In the genomic region with DNA sequence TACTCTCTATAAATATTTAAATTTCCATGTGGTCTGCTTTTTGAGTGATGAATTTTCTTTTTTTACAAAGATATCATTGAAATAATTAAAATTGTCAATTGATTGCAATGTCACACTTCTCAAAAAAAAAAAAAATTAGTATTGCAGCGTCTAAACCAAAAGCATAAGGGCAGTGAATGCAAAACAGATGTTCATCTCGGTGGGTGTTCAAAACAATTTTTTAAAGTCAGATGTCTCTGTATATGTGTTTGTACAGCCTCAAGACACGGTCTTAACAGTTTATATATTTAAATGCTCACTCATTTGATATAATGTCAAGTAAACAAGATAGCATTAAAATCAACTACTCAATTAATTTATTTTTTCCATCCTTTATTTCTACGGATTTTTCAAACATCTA, we compare ENCODE assay signal across 19 cellular contexts. TPM values are rescaled to one million over a fixed set of nuclear protein-coding genes. Genes with fewer than 3 reads are reported as not detected.
DNase-seq lines count a peak whose midpoint lies in the region; ATAC-seq and TF ChIP-seq lines count a peak whose summit lies in the region.
"Had no signal": no experiment of that assay in that cellular context is flagged by ENCODE, and none has a peak within 500 bp of the region (broad histone marks: within the 10 kb centered on the region; RNA-seq: fewer than 3 reads in every experiment).

No MANE protein-coding gene starts in this region.

- H3K36me3 ChIP-seq in brain microvascular endothelial cell (replicated peaks) (no peaks in the 10 kb centered on the region), BE2C (no peaks in the 10 kb centered on the region)

- no peak overlapping the region for H3K27ac Mint-ChIP-seq in natural killer cell treated with Interleukin-12 subunit alpha and Interleukin-12 subunit beta and Interleukin-15 and Interleukin-18, amount 100 ng/mL, for 72 hours
- H3K27ac Mint-ChIP-seq in T-helper 17 cell = no peak overlapping the region
- H3K27ac Mint-ChIP-seq: GM23338 had no signal

- peaks cover 5% of the 10 kb centered on the region for H3K4me1 ChIP-seq in BE2C

- no peaks in the 10 kb centered on the region for H3K9me3 Mint-ChIP-seq in natural killer cell treated with Interleukin-12 subunit alpha and Interleukin-12 subunit beta and Interleukin-15 and Interleukin-18, amount 100 ng/mL, for 72 hours
- H3K9me3 Mint-ChIP-seq: GM23338 had no signal

- in situ Hi-C loops in brain microvascular endothelial cell (cut with HindIII; ENCODE audit: low pct_ligation_motif_present, low sequenced_read_pairs) = no loop called here

- H3K27ac ChIP-seq in brain microvascular endothelial cell = peak overlapping the region; percentile 76
- H3K27ac ChIP-seq: C4-2B had no signal

- H3K9me3 ChIP-seq in BE2C (no peaks in the 10 kb centered on the region), T-helper 17 cell (ENCODE audit: control insufficient read depth, low read length, poor library complexity, severe bottlenecking) (no peaks in the 10 kb centered on the region)

- TF ChIP-seq CTCF in AG10803 (conservative IDR thresholded peaks at IDR 0.05; ENCODE audit: low read length) (no peak), brain microvascular endothelial cell (IDR thresholded peaks at IDR 0.05; ENCODE audit: low read depth, low read length, missing control alignments) (no peak), BE2C (IDR thresholded peaks at IDR 0.05; ENCODE audit: low read depth, low read length) (no peak)

- no peaks in the 10 kb centered on the region for H3K4me1 Mint-ChIP-seq in natural killer cell treated with Interleukin-12 subunit alpha and Interleukin-12 subunit beta and Interleukin-15 and Interleukin-18, amount 100 ng/mL, for 72 hours (ENCODE audit: low read depth in 2 of 2)
- H3K4me1 Mint-ChIP-seq in T-helper 17 cell = no peaks in the 10 kb centered on the region

- peaks cover 12 to 14% of the 10 kb centered on the region in 2 donors for H3K27me3 Mint-ChIP-seq in natural killer cell treated with Interleukin-12 subunit alpha and Interleukin-12 subunit beta and Interleukin-15 and Interleukin-18, amount 100 ng/mL, for 72 hours
- peaks cover 24% of the 10 kb centered on the region for H3K27me3 Mint-ChIP-seq in T-helper 17 cell

- DNase-seq in AG10803 (ENCODE audit: low read depth) (peak; percentile 33), NCI-H446 treated with DMSO at 0.1 percent for 48 hours (lab: John Stamatoyannopoulos, UW) (peak; percentile 58), brain microvascular endothelial cell (no peak), myocyte (ENCODE audit: low read depth) (peak; percentile 24), BE2C (no peak), T-helper 17 cell (no peak)
- no peak for DNase-seq in natural killer cell treated with Interleukin-12 subunit alpha and Interleukin-12 subunit beta and Interleukin-15 and Interleukin-18, amount 100 ng/mL, for 72 hours (ENCODE audit: low spot score)
- DNase-seq: 8988T, COR-L47, DMS53, KBM-7, NCI-H1436 treated with DMSO at 0.1 percent for 48 hours, NCI-H2107, NCI-H774, SHP77 treated with DMSO at 0.1 percent for 48 hours had no signal

- no peak overlapping the region for H3K4me3 ChIP-seq in AG10803 (ENCODE audit: low read length)
- no peak overlapping the region for H3K4me3 ChIP-seq in brain microvascular endothelial cell (ENCODE audit: low read depth, low read length)
- H3K4me3 ChIP-seq in BE2C (ENCODE audit: low read depth, low read length) = no peak overlapping the region
- H3K4me3 ChIP-seq: GM23338 had no signal

- no peak overlapping the region for H3K4me3 Mint-ChIP-seq in natural killer cell treated with Interleukin-12 subunit alpha and Interleukin-12 subunit beta and Interleukin-15 and Interleukin-18, amount 100 ng/mL, for 72 hours
- H3K4me3 Mint-ChIP-seq in T-helper 17 cell = no peak overlapping the region
- H3K4me3 Mint-ChIP-seq: GM23338 had no signal

- H3K27me3 ChIP-seq in brain microvascular endothelial cell (replicated peaks) = no peaks in the 10 kb centered on the region
- no peaks in the 10 kb centered on the region for H3K27me3 ChIP-seq in BE2C

- no peaks in the 10 kb centered on the region for H3K36me3 Mint-ChIP-seq in natural killer cell treated with Interleukin-12 subunit alpha and Interleukin-12 subunit beta and Interleukin-15 and Interleukin-18, amount 100 ng/mL, for 72 hours
- no peaks in the 10 kb centered on the region for H3K36me3 Mint-ChIP-seq in T-helper 17 cell (ENCODE audit: low read depth)

- ATAC-seq in natural killer cell treated with Interleukin-12 subunit alpha and Interleukin-12 subunit beta and Interleukin-15 and Interleukin-18, amount 100 ng/mL, for 72 hours = no peak
- no peak for ATAC-seq in esophagus mucosa
- ATAC-seq in T-helper 17 cell = no peak
- ATAC-seq: GM23338, Panc1 had no signal

RNA-seq across cellular contexts. Expression of a gene that starts 52.3 kb away (rescaled TPM):
- total RNA-seq in myocyte (250 and 310 TPM in 2 replicates), esophagus mucosa (70.1 TPM), T-helper 17 cell (under 1 TPM; 0.26 to 0.67 TPM)
- polyA plus RNA-seq in myocyte (2012) = 427 TPM
- 10 to 100 TPM in 1 of 2 donors, under 1 TPM in 1; 0.52 to 11.0 TPM for total RNA-seq in natural killer cell treated with Interleukin-12 subunit alpha and Interleukin-12 subunit beta and Interleukin-15 and Interleukin-18, amount 100 ng/mL, for 72 hours
- polyA plus RNA-seq in BE2C (2012; ENCODE audit: insufficient read depth, insufficient read length, low read depth) = 5.5 TPM

Comparison
In these comparisons a context has a peak if more than half of its experiments do, and no peak if none do; other contexts are left out.
1. DNase-seq: peak in AG10803 (single experiment), NCI-H446 treated with DMSO at 0.1 percent for 48 hours (single experiment) and myocyte (single experiment); none in brain microvascular endothelial cell (single experiment), natural killer cell treated with Interleukin-12 subunit alpha and Interleukin-12 subunit beta and Interleukin-15 and Interleukin-18, amount 100 ng/mL, for 72 hours (single experiment), BE2C (single experiment) and T-helper 17 cell (0 of 3).